8 cellular contexts compared by ENCODE assay signal in genomic region chr18:59846814-59847490, GRCh38. TPM values are rescaled to one million over a fixed set of nuclear protein-coding genes. Genes with fewer than 3 reads are reported as not detected.
DNase-seq lines count a peak whose midpoint lies in the region; ATAC-seq and TF ChIP-seq lines count a peak whose summit lies in the region.

No MANE protein-coding gene starts in this region.

- H4K20me1 ChIP-seq in fibroblast of lung (ENCODE audit: control insufficient read depth, extremely low read depth, insufficient read depth, low read length) = no peaks in the 10 kb centered on the region

- peak overlapping the region; percentile 70 for H3K27ac Mint-ChIP-seq in stimulated activated naive CD8-positive, alpha-beta T cell treated with anti-CD3 and anti-CD28 coated beads, Interleukin-15, Interleukin-2, amounts not matched to agents 100 ng/mL and 50 ng/mL, for 24 hours

- no peaks in the 10 kb centered on the region for H3K9me3 Mint-ChIP-seq in stimulated activated naive CD8-positive, alpha-beta T cell treated with anti-CD3 and anti-CD28 coated beads, Interleukin-15, Interleukin-2, amounts not matched to agents 100 ng/mL and 50 ng/mL, for 24 hours

- H3K4me1 Mint-ChIP-seq in stimulated activated naive CD8-positive, alpha-beta T cell treated with anti-CD3 and anti-CD28 coated beads, Interleukin-15, Interleukin-2, amounts not matched to agents 100 ng/mL and 50 ng/mL, for 24 hours (ENCODE audit: low read depth) = peaks cover 16% of the 10 kb centered on the region

- H3K9me3 ChIP-seq in fibroblast of lung (ENCODE audit: control insufficient read depth, insufficient read depth, low read depth, low read length) = no peaks in the 10 kb centered on the region
- H3K9me3 ChIP-seq in BE2C = no peaks in the 10 kb centered on the region

- no peaks in the 10 kb centered on the region for H3K27me3 Mint-ChIP-seq in stimulated activated naive CD8-positive, alpha-beta T cell treated with anti-CD3 and anti-CD28 coated beads, Interleukin-15, Interleukin-2, amounts not matched to agents 100 ng/mL and 50 ng/mL, for 24 hours

- no peak overlapping the region for H2AFZ ChIP-seq in fibroblast of lung (ENCODE audit: low read length)

- no peak overlapping the region for H3K4me3 ChIP-seq in fibroblast of lung (replicated peaks in 1 of 4; ENCODE audit: control extremely low read depth in 1 of 4, insufficient read depth in 1 of 4, low read depth in 3 of 4, low read length in 4 of 4)
- no peak overlapping the region for H3K4me3 ChIP-seq in BE2C (ENCODE audit: low read depth, low read length)

- peaks cover 5% of the 10 kb centered on the region for H3K27me3 ChIP-seq in fibroblast of lung (ENCODE audit: control insufficient read depth, insufficient read depth, low read length)
- H3K27me3 ChIP-seq in BE2C = no peaks in the 10 kb centered on the region

- no peak overlapping the region for H3K4me2 ChIP-seq in fibroblast of lung (ENCODE audit: extremely low read depth, insufficient read depth, low read length)

- H3K9ac ChIP-seq in fibroblast of lung (ENCODE audit: insufficient read depth, low read length) = no peak overlapping the region

- H3K4me3 Mint-ChIP-seq in stimulated activated naive CD8-positive, alpha-beta T cell treated with anti-CD3 and anti-CD28 coated beads, Interleukin-15, Interleukin-2, amounts not matched to agents 100 ng/mL and 50 ng/mL, for 24 hours = peak overlapping the region; percentile 3

- TF ChIP-seq CTCF in fibroblast of lung (conservative IDR thresholded peaks at IDR 0.05 in 1 of 2, IDR thresholded peaks at IDR 0.05 in 1 of 2; ENCODE audit: low read depth in 1 of 2, low read length in 2 of 2) (no peak), BE2C (IDR thresholded peaks at IDR 0.05; ENCODE audit: low read depth, low read length) (no peak)

- peak; percentile 60 for DNase-seq in HCEC 1CT
- peak; percentile 49 for DNase-seq in NCI-H146 (lab: John Stamatoyannopoulos, UW)
- peak; percentile 41 to 53 for DNase-seq in fibroblast of lung (ENCODE audit: low read depth in 2 of 2)
- no peak for DNase-seq in BE2C
- no peak for DNase-seq in CD1c-positive myeloid dendritic cell (ENCODE audit: extremely low spot score)
- DNase-seq in AML-193 (lab: John Stamatoyannopoulos, UW) = no peak

- H3K36me3 ChIP-seq in fibroblast of lung (ENCODE audit: control insufficient read depth, insufficient read depth, low read length) = no peaks in the 10 kb centered on the region
- H3K36me3 ChIP-seq in BE2C = no peaks in the 10 kb centered on the region

- no peaks in the 10 kb centered on the region for H3K36me3 Mint-ChIP-seq in stimulated activated naive CD8-positive, alpha-beta T cell treated with anti-CD3 and anti-CD28 coated beads, Interleukin-15, Interleukin-2, amounts not matched to agents 100 ng/mL and 50 ng/mL, for 24 hours (ENCODE audit: low read depth)

- H3K27ac ChIP-seq in fibroblast of lung (ENCODE audit: insufficient read depth, low read length) = no peak overlapping the region

- no peaks in the 10 kb centered on the region for H3K79me2 ChIP-seq in fibroblast of lung (ENCODE audit: control insufficient read depth, insufficient read depth, low read length)

- ATAC-seq in GM18858 (IDR thresholded peaks at IDR 0.05; ENCODE audit: unreplicated experiment) = peak; percentile 95

- no peaks in the 10 kb centered on the region for H3K4me1 ChIP-seq in fibroblast of lung (ENCODE audit: control insufficient read depth, extremely low read depth, insufficient read depth, low read length)
- H3K4me1 ChIP-seq in BE2C = no peaks in the 10 kb centered on the region

RNA-seq across cellular contexts. Expression of gene PMAIP1, which starts 52.8 kb away (rescaled TPM):
- 29.8 and 34.7 TPM in 2 replicates for total RNA-seq in fibroblast of lung
- polyA plus RNA-seq in fibroblast of lung = 8.5 and 15.9 TPM in 2 replicates
- 6.9 and 14.8 TPM in 2 replicates for polyA plus RNA-seq in fibroblast of lung (2012)
- polyA minus RNA-seq in fibroblast of lung (ENCODE audit: low replicate concordance) = 0.16 and 1.5 TPM in 2 replicates
- polyA plus RNA-seq in BE2C (2012; ENCODE audit: insufficient read depth, insufficient read length, low read depth) = 21.2 TPM

Comparison
In these comparisons a context has a peak if more than half of its experiments do, and no peak if none do; other contexts are left out.
1. DNase-seq: peak in HCEC 1CT (single experiment), NCI-H146 (single experiment) and fibroblast of lung (2 of 2); none in BE2C (single experiment), CD1c-positive myeloid dendritic cell (single experiment) and AML-193 (0 of 2).